ENCODE assay signal across 9 cellular contexts in the genomic region with DNA sequence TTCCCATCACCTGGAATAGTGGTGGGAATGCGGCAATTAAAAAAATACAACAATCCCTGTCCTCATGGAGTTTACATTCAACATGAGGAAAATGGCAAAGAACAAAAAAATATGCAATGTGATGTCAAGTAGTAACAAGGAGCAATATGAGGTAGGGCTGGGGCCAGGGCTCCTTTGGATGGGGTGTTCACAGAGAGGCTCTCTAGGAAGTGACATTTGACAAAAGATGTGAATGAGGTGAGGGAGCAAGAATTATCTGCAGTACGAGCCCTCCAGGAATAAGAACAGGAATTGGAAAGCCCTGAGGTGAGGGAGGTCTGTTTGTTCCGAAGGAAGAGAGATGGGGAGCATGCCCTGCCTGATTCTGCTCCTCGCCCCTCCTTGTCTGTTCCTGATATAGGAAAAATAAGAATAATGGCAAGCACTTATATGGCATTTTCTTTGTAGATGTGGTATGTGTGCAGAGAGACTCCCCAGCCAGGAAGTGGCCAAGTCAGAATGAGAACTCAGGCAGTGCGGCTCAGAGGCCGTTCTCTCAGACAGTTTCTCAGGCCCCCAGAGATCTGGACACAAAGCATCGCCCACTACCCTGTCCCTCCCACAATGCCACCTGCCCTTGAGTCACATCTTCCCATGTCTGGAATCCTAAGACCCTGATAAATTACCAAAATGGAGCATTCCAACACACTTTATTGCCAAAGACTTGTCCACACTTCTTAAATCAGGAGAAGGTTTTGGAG.
DNase-seq lines count a peak whose midpoint lies in the region; ATAC-seq and TF ChIP-seq lines count a peak whose summit lies in the region.
"Had no signal": no experiment of that assay in that cellular context is flagged by ENCODE, and none has a peak within 500 bp of the region (broad histone marks: within the 10 kb centered on the region; RNA-seq: fewer than 3 reads in every experiment).

No MANE protein-coding gene starts in this region.

- POLR2A ChIA-PET in CD8-positive, alpha-beta T cell (lab: Charles Lee) = no interaction called here

- no peaks in the 10 kb centered on the region for H3K27me3 Mint-ChIP-seq in CD8-positive, alpha-beta T cell (ENCODE audit: low read depth)
- no peaks in the 10 kb centered on the region for H3K27me3 Mint-ChIP-seq in activated T-helper 17 cell treated with anti-CD3 and anti-CD28 coated beads, Interleukin-2, amount 50 U/mL, for 72 hours

- no peak for ATAC-seq in CD8-positive, alpha-beta T cell
- ATAC-seq in GM19351 (IDR thresholded peaks at IDR 0.05; ENCODE audit: unreplicated experiment) (peak; percentile 88), HG02973 (IDR thresholded peaks at IDR 0.05; ENCODE audit: unreplicated experiment) (peak; percentile 78)
- peak; percentile 70 for ATAC-seq in activated T-helper 17 cell treated with anti-CD3 and anti-CD28 coated beads, Interleukin-2, amount 50 U/mL, for 72 hours (replicated peaks)
- ATAC-seq: left cardiac atrium had no signal

- peaks cover 9% of the 10 kb centered on the region for H3K4me1 ChIP-seq in CD8-positive, alpha-beta T cell (ENCODE audit: insufficient read depth, low read length)

- no peaks in the 10 kb centered on the region for H3K9me3 ChIP-seq in CD8-positive, alpha-beta T cell (ENCODE audit: low read length)

- H3K27ac Mint-ChIP-seq in CD8-positive, alpha-beta T cell = peak overlapping the region; percentile 95
- peak overlapping the region; percentile 64 for H3K27ac Mint-ChIP-seq in activated T-helper 17 cell treated with anti-CD3 and anti-CD28 coated beads, Interleukin-2, amount 50 U/mL, for 72 hours

- no peak for DNase-seq in CD8-positive, alpha-beta T cell
- no peak for DNase-seq in stimulated activated CD4-positive, alpha-beta T cell treated with anti-CD3 and anti-CD28 coated beads, Interleukin-4, amount 100 ng/mL, for 1 hour
- DNase-seq in NCI-H510A (lab: John Stamatoyannopoulos, UW) (no peak), cerebellum (ENCODE audit: low spot score) (no peak), retina (no peak)
- DNase-seq: left cardiac atrium had no signal

- peaks cover 31% of the 10 kb centered on the region for H3K36me3 ChIP-seq in CD8-positive, alpha-beta T cell (ENCODE audit: insufficient read depth, low read length)

- peaks cover 84% of the 10 kb centered on the region for H3K36me3 Mint-ChIP-seq in CD8-positive, alpha-beta T cell
- H3K36me3 Mint-ChIP-seq in activated T-helper 17 cell treated with anti-CD3 and anti-CD28 coated beads, Interleukin-2, amount 50 U/mL, for 72 hours (ENCODE audit: low read depth) = peaks cover 97% of the 10 kb centered on the region

- H3K4me1 Mint-ChIP-seq in CD8-positive, alpha-beta T cell (ENCODE audit: low read depth) = peaks cover 31% of the 10 kb centered on the region
- peaks cover 12% of the 10 kb centered on the region for H3K4me1 Mint-ChIP-seq in activated T-helper 17 cell treated with anti-CD3 and anti-CD28 coated beads, Interleukin-2, amount 50 U/mL, for 72 hours

- H3K27ac ChIP-seq in CD8-positive, alpha-beta T cell (ENCODE audit: low read depth, low read length) = no peak overlapping the region

- H3K27me3 ChIP-seq in CD8-positive, alpha-beta T cell (ENCODE audit: insufficient read depth, low read length) = no peaks in the 10 kb centered on the region

- no peak for TF ChIP-seq CTCF in CD8-positive, alpha-beta T cell (IDR thresholded peaks at IDR 0.05)

- no peak overlapping the region for H3K4me3 ChIP-seq in CD8-positive, alpha-beta T cell (ENCODE audit: low read depth, low read length)

- H3K4me3 Mint-ChIP-seq in CD8-positive, alpha-beta T cell = no peak overlapping the region
- H3K4me3 Mint-ChIP-seq in activated T-helper 17 cell treated with anti-CD3 and anti-CD28 coated beads, Interleukin-2, amount 50 U/mL, for 72 hours = no peak overlapping the region

- CTCF ChIA-PET in CD8-positive, alpha-beta T cell (lab: Charles Lee) = no interaction called here

- H3K9me3 Mint-ChIP-seq in CD8-positive, alpha-beta T cell = no peaks in the 10 kb centered on the region
- no peaks in the 10 kb centered on the region for H3K9me3 Mint-ChIP-seq in activated T-helper 17 cell treated with anti-CD3 and anti-CD28 coated beads, Interleukin-2, amount 50 U/mL, for 72 hours

- intact Hi-C loops in CD8-positive, alpha-beta T cell (cut with DNase I, micrococcal nuclease) = no loop called here
